ENCODE assay signal across 13 cellular contexts in the genomic region with DNA sequence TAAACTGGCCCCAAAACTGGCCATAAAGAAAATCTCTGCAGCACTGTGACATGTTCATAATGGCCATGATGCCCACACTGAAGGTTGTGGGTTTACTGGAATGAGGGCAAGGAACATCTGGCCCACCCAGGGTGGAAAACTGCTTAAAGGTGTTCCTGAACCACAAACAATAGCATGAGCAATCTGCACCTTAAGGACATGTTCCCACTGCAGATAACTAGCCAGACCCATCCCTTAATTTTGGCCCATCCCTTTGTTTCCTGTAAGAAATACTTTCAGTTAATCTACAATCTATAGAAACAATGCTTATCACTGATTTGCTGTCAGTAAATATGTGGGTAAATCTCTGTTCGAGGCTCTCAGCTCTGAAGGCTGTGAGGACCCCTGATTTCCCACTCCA. TPM values are rescaled to one million over a fixed set of nuclear protein-coding genes. Genes with fewer than 3 reads are reported as not detected.
"Had no signal": no experiment of that assay in that cellular context is flagged by ENCODE, and none has a peak within 500 bp of the region (broad histone marks: within the 10 kb centered on the region; RNA-seq: fewer than 3 reads in every experiment).

No MANE protein-coding gene starts in this region.

RNA-seq across cellular contexts. Expression of gene ALB, which starts 46.9 kb away (rescaled TPM):
- total RNA-seq: activated B cell treated with CpG ODN at 0.5 μM for 24 hours; activated CD4-positive, alpha-beta memory T cell treated with anti-CD3 and anti-CD28 coated beads for 36 hours; activated CD4-positive, alpha-beta memory T cell treated with anti-CD3 and anti-CD28 coated beads, Interleukin-2, amount 10 ng/mL, durations not matched to agents 7 days and 5 days; activated CD4-positive, alpha-beta T cell treated with anti-CD3 and anti-CD28 coated beads for 36 hours; activated CD4-positive, alpha-beta T cell treated with anti-CD3 and anti-CD28 coated beads, Interleukin-2, amount 10 ng/mL, durations not matched to agents 24 days and 14 days; activated CD4-positive, alpha-beta T cell treated with anti-CD3 and anti-CD28 coated beads, Interleukin-2, amount 10 ng/mL, durations not matched to agents 7 days and 5 days; activated CD8-positive, alpha-beta memory T cell treated with anti-CD3 and anti-CD28 coated beads for 36 hours; activated CD8-positive, alpha-beta memory T cell treated with anti-CD3 and anti-CD28 coated beads, Interleukin-2, amount 10 ng/mL, durations not matched to agents 7 days and 5 days; activated CD8-positive, alpha-beta T cell treated with anti-CD3 and anti-CD28 coated beads for 36 hours; activated CD8-positive, alpha-beta T cell treated with anti-CD3 and anti-CD28 coated beads, Interleukin-2, amount 10 ng/mL, durations not matched to agents 7 days and 5 days; T-helper 1 cell treated with Interleukin-12 subunit alpha and Interleukin-12 subunit beta and Interleukin-4 antibody, amounts not matched to agents 30 ng/mL and 1 ng/mL, for 36 hours; T-helper 17 cell; T-helper 2 cell treated with Interferon-gamma antibody and Interleukin-4, amounts not matched to agents 100 ng/mL and 5 ng/mL, for 36 hours had no signal
